ENCODE assay signal across 11 cellular contexts in genomic region chr7:134892963-134893362, GRCh38.
DNase-seq lines count a peak whose midpoint lies in the region; ATAC-seq and TF ChIP-seq lines count a peak whose summit lies in the region.
"Had no signal": no experiment of that assay in that cellular context is flagged by ENCODE, and none has a peak within 500 bp of the region (broad histone marks: within the 10 kb centered on the region; RNA-seq: fewer than 3 reads in every experiment).

No MANE protein-coding gene starts in this region.

- H3K9me3 ChIP-seq in BLaER1, result peaks cover 55% of the 10 kb centered on the region

- H3K4me3 Mint-ChIP-seq in WTC11 (peak overlapping the region; percentile 83), progenitor cell of endocrine pancreas (ENCODE audit: low read depth) (peak overlapping the region; percentile 79)
- H3K4me3 Mint-ChIP-seq: memory B cell, T-cell had no signal

- H3K4me2 ChIP-seq in BLaER1, result peak overlapping the region; percentile 76

- H3K4me1 ChIP-seq in BLaER1, result peaks cover 21% of the 10 kb centered on the region

- peaks cover 29% of the 10 kb centered on the region for H3K36me3 Mint-ChIP-seq in WTC11
- H3K36me3 Mint-ChIP-seq in progenitor cell of endocrine pancreas (ENCODE audit: insufficient read depth), result peaks cover 20% of the 10 kb centered on the region

- H3K27ac ChIP-seq in BLaER1, result peak overlapping the region; percentile 84

- H3K27me3 Mint-ChIP-seq in WTC11 (ENCODE audit: low read depth) (no peaks in the 10 kb centered on the region; the same call in 1 of the 2 replicates), progenitor cell of endocrine pancreas (no peaks in the 10 kb centered on the region)

- H3K4me3 ChIP-seq in BLaER1 (peak overlapping the region; percentile 72), fibroblast of villous mesenchyme (ENCODE audit: low read depth, low read length) (peak overlapping the region; percentile 68)

- POLR2A ChIA-PET in WTC11 (lab: Charles Lee), result no interaction called here
- POLR2A ChIA-PET in GM10248 (lab: Yijun Ruan, JAX), result no interaction called here

- peak overlapping the region; percentile 84 for H3K9ac ChIP-seq in BLaER1

- H3K9me3 Mint-ChIP-seq in WTC11, result peaks cover 24% of the 10 kb centered on the region
- H3K9me3 Mint-ChIP-seq in progenitor cell of endocrine pancreas (ENCODE audit: low read depth), result peaks cover 19% of the 10 kb centered on the region

- ATAC-seq in WTC11 (no peak), GM18517 (IDR thresholded peaks at IDR 0.05; ENCODE audit: unreplicated experiment) (no peak), GM21786 (IDR thresholded peaks at IDR 0.05; ENCODE audit: unreplicated experiment) (no peak)
- ATAC-seq: T-cell had no signal

- H3K27ac Mint-ChIP-seq in WTC11, result no peak overlapping the region
- peak overlapping the region; percentile 94 for H3K27ac Mint-ChIP-seq in progenitor cell of endocrine pancreas
- H3K27ac Mint-ChIP-seq: memory B cell, T-cell had no signal

- H3K4me1 Mint-ChIP-seq in WTC11 (peaks cover 43% of the 10 kb centered on the region), progenitor cell of endocrine pancreas (ENCODE audit: low read depth) (peaks cover 33% of the 10 kb centered on the region)

- CTCF ChIA-PET in WTC11 (lab: Charles Lee) (no interaction called here), GM10248 (lab: Yijun Ruan, JAX) (interaction anchor here (1.3 kb wide), 1 partner anchor 9 kb away, joined by 4 read pairs; no protein-coding TSS in a partner anchor)

- TF ChIP-seq CTCF in WTC11 (IDR thresholded peaks at IDR 0.05) (no peak), fibroblast of villous mesenchyme (IDR thresholded peaks at IDR 0.05; ENCODE audit: insufficient read depth, low read depth, low read length) (no peak), progenitor cell of endocrine pancreas (IDR thresholded peaks at IDR 0.05; ENCODE audit: unreplicated experiment) (no peak), GM10248 (IDR thresholded peaks at IDR 0.05; ENCODE audit: control extremely low read depth, extremely low read depth, low read depth, missing control alignments) (no peak)

- no peak for DNase-seq in WTC11 (ENCODE audit: low spot score)
- peak; percentile 54 for DNase-seq in fibroblast of villous mesenchyme (ENCODE audit: low read depth)
- no peak for DNase-seq in progenitor cell of endocrine pancreas (ENCODE audit: low spot score, unreplicated experiment)
- no peak for DNase-seq in GM10248 (ENCODE audit: extremely low spot score)
- no peak for DNase-seq in T-helper 9 cell
- DNase-seq: NCI-H2171 treated with DMSO at 0.1 percent for 48 hours, T-cell had no signal

- peaks cover 92% of the 10 kb centered on the region for H3K36me3 ChIP-seq in BLaER1

- no peaks in the 10 kb centered on the region for H3K27me3 ChIP-seq in BLaER1

- peaks cover 6% of the 10 kb centered on the region; the same call in 1 of the 2 replicates for H4K20me1 ChIP-seq in BLaER1

TF ChIP-seq in WTC11, 78 proteins besides CTCF, POLR2A, EP300 and RAD21:
- no peak for TF ChIP-seq JUN (CRISPR knock-in tag; IDR thresholded peaks at IDR 0.05)
- TF ChIP-seq TCF7 (CRISPR knock-in tag; IDR thresholded peaks at IDR 0.05; ENCODE audit: low read depth), result no peak
- TF ChIP-seq, protein P1, sequence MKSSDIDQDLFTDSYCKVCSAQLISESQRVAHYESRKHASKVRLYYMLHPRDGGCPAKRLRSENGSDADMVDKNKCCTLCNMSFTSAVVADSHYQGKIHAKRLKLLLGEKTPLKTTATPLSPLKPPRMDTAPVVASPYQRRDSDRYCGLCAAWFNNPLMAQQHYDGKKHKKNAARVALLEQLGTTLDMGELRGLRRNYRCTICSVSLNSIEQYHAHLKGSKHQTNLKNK (CRISPR knock-in tag; IDR thresholded peaks at IDR 0.05), result no peak
- no peak for TF ChIP-seq ZNF219 (CRISPR knock-in tag; IDR thresholded peaks at IDR 0.05; ENCODE audit: borderline replicate concordance)
- no peak for TF ChIP-seq SMAD3 (CRISPR knock-in tag; IDR thresholded peaks at IDR 0.05; ENCODE audit: borderline replicate concordance)
- TF ChIP-seq IRF2 (CRISPR knock-in tag; IDR thresholded peaks at IDR 0.05; ENCODE audit: borderline replicate concordance, low read depth), result no peak
- no peak for TF ChIP-seq NR3C1 (CRISPR knock-in tag; conservative IDR thresholded peaks at IDR 0.05; ENCODE audit: low read depth)
- TF ChIP-seq EMX1 (CRISPR knock-in tag; IDR thresholded peaks at IDR 0.05), result no peak
- no peak for TF ChIP-seq ZNF317 (CRISPR knock-in tag; IDR thresholded peaks at IDR 0.05; ENCODE audit: borderline replicate concordance, low read depth)
- no peak for TF ChIP-seq ZNF396 (CRISPR knock-in tag; IDR thresholded peaks at IDR 0.05; ENCODE audit: borderline replicate concordance)
